8 cellular contexts compared by ENCODE assay signal in the genomic region with DNA sequence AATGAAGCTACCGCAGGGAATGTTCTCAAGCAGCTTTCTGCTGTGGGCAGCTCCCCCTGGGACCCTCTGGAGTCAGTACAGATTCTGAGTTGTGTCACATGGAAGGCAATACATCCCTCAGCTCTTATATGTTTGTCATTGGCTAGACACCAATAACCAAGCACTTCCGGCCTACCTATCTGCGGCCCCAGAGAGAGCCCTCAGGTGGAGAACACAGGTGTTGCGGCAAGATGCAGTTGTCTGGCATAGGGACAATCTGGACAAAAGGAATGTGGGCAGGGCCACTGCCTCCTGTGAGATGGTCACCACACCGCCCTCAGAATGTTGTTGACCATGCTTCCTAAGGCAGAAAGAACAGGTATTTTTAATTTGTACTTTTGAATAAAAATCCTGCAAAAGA.
DNase-seq lines count a peak whose midpoint lies in the region; ATAC-seq and TF ChIP-seq lines count a peak whose summit lies in the region.

No MANE protein-coding gene starts in this region.

- H3K27ac ChIP-seq in RWPE1 = no peak overlapping the region
- no peak overlapping the region for H3K27ac ChIP-seq in left lung

- DNase-seq in NCI-H1694 (lab: John Stamatoyannopoulos, UW) (peak; percentile 13), NCI-H1694 treated with DMSO at 0.1 percent for 48 hours (lab: John Stamatoyannopoulos, UW) (no peak), HEK293T (ENCODE audit: extremely low spot score) (peak; percentile 63), RWPE1 (ENCODE audit: low spot score) (peak; percentile 39), left lung (no peak), C1 segment of cervical spinal cord (lab: John Stamatoyannopoulos, UW) (no peak), occipital lobe (lab: John Stamatoyannopoulos, UW) (no peak)

- intact Hi-C loops in left lung (cut with DNase I) = no loop called here

- H3K4me1 ChIP-seq in left lung = no peaks in the 10 kb centered on the region

- H3K36me3 ChIP-seq in left lung = no peaks in the 10 kb centered on the region

- H3K9me3 ChIP-seq in left lung = no peaks in the 10 kb centered on the region

- ATAC-seq in left lung (peak; percentile 42), HG02973 (IDR thresholded peaks at IDR 0.05; ENCODE audit: unreplicated experiment) (no peak)

- no peak for TF ChIP-seq CTCF in RWPE1 (conservative IDR thresholded peaks at IDR 0.05; ENCODE audit: low read depth)
- no peak for TF ChIP-seq CTCF in left lung (IDR thresholded peaks at IDR 0.05)

- H3K4me3 ChIP-seq in left lung = no peak overlapping the region

- POLR2A ChIA-PET in HEK293T (lab: Yijun Ruan, JAX) = no interaction called here
- POLR2A ChIA-PET in RWPE1 (lab: Yijun Ruan, JAX; ENCODE audit: low non-redundant PET) = no interaction called here

- H3K27me3 ChIP-seq in left lung = no peaks in the 10 kb centered on the region

- CTCF ChIA-PET in HEK293T (lab: Yijun Ruan, JAX) = no interaction called here
- CTCF ChIA-PET in RWPE1 (lab: Yijun Ruan, JAX) = interaction anchor here (0.7 kb wide), 1 partner anchor 17 kb away, joined by 4 read pairs; no protein-coding TSS in a partner anchor

TF ChIP-seq in HEK293T, 16 proteins besides CTCF, POLR2A, EP300 and RAD21:
- TF ChIP-seq FOXA1 (IDR thresholded peaks at IDR 0.05) (no peak), ARNT (IDR thresholded peaks at IDR 0.05) (no peak), TARDBP (IDR thresholded peaks at IDR 0.05) (no peak), SUZ12 (IDR thresholded peaks at IDR 0.05) (no peak), CTBP1 (IDR thresholded peaks at IDR 0.05; ENCODE audit: borderline replicate concordance) (no peak), SP1 (IDR thresholded peaks at IDR 0.05) (no peak), FOXK2 (IDR thresholded peaks at IDR 0.05) (no peak), BHLHE40 (IDR thresholded peaks at IDR 0.05; ENCODE audit: borderline replicate concordance) (no peak)
TF ChIP-seq in HEK293T: peak in this region for 0.

Comparison
In these comparisons a context has a peak if more than half of its experiments do, and no peak if none do; other contexts are left out.
1. DNase-seq: peak in NCI-H1694 (single experiment), HEK293T (single experiment) and RWPE1 (single experiment); none in NCI-H1694 treated with DMSO at 0.1 percent for 48 hours (single experiment), left lung (0 of 2), C1 segment of cervical spinal cord (0 of 14) and occipital lobe (single experiment).